8 cellular contexts compared by ENCODE assay signal in the genomic region with DNA sequence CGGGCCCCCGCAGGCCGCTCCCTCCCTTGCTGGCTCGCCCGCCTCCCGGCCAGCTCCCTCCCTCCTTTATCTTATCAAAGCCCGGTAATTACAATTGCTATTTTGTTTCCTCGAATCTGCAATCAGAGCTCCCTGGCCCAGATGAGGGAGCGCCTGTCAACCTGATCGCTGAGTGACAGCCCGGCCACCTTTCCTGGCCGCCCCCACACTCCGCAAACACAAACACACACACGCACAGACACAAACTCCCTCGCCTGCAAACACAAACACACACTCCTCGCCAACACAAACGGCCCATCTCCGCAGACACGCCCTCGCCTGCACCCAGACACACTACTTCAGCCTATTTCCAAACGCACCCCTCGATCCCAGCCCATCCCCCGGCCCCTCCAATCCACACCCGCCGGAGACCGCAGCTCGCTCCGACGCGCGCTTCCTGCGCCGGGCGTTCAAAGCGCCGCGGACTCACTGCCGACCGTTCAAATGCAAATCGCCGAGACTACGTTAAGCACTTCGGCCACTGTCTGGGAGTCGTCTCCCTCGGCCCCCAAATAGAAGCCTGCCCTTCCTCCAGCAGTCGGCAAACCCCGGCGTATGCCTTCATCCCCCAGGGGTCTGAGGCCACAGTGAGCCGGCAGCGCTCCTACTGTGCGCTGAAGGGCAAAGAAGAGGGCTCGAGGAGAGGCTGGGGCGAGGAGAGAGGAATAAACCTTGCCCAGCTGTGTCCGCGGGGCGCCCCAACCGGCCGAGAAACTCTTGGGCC. TPM values are rescaled to one million over a fixed set of nuclear protein-coding genes. Genes with fewer than 3 reads are reported as not detected.
A peak's percentile ranks its signal among the peaks of the same experiment; 100 is the strongest.
DNase-seq lines count a peak whose midpoint lies in the region; ATAC-seq and TF ChIP-seq lines count a peak whose summit lies in the region.

No MANE protein-coding gene starts in this region.

- peak overlapping the region; percentile 88 for H3K27ac ChIP-seq in HUES6 (ENCODE audit: low read depth, low read length)
- H3K27ac ChIP-seq in brain microvascular endothelial cell = no peak overlapping the region
- H3K27ac ChIP-seq in left lung = no peak overlapping the region
- no peak overlapping the region for H3K27ac ChIP-seq in thoracic aorta

- POLR2A ChIA-PET in AG04449 (lab: Yijun Ruan, JAX) = no interaction called here

- H3K36me3 ChIP-seq in HUES6 (ENCODE audit: control insufficient read depth, insufficient read depth, low read length) = 0 out of 2 replicates have a peak, but pooled peaks cover 4% of the 10 kb centered on the region
- H3K36me3 ChIP-seq in brain microvascular endothelial cell (replicated peaks) = peaks cover 3% of the 10 kb centered on the region
- no peaks in the 10 kb centered on the region for H3K36me3 ChIP-seq in left lung
- no peaks in the 10 kb centered on the region for H3K36me3 ChIP-seq in thoracic aorta

- H3K4me3 ChIP-seq in AG04449 (ENCODE audit: low read depth, low read length) (peak overlapping the region; percentile 8), HUES6 (ENCODE audit: low read depth, low read length) (peak overlapping the region; percentile 58), brain microvascular endothelial cell (ENCODE audit: low read depth, low read length) (peak overlapping the region; percentile 38), left lung (peak overlapping the region; percentile 24 to 40), thoracic aorta (peak overlapping the region; percentile 71)

- TF ChIP-seq CTCF in AG04449 (IDR thresholded peaks at IDR 0.05; ENCODE audit: insufficient read depth, low read length, missing control alignments) (no peak), brain microvascular endothelial cell (IDR thresholded peaks at IDR 0.05; ENCODE audit: low read depth, low read length, missing control alignments) (no peak), left lung (IDR thresholded peaks at IDR 0.05) (no peak), thoracic aorta (IDR thresholded peaks at IDR 0.05) (no peak)

- in situ Hi-C loops in brain microvascular endothelial cell (cut with HindIII; ENCODE audit: low pct_ligation_motif_present, low sequenced_read_pairs) = no loop called here

- DNase-seq in AG04449 (ENCODE audit: low read depth, low spot score) = no peak
- DNase-seq in brain microvascular endothelial cell = no peak
- peak in 1 of 2 donors; percentile 79 for DNase-seq in left lung
- DNase-seq in thoracic aorta (ENCODE audit: low spot score) = no peak

- intact Hi-C loops in left lung (cut with DNase I) = loop anchor here in 1 of 2 donors (10.0 kb wide), 1 partner anchor 174 kb away; no protein-coding TSS in a partner anchor

- CTCF ChIA-PET in AG04449 (lab: Yijun Ruan, JAX) = interaction anchor here (0.7 to 9.3 kb wide), 11 partner anchors 11 to 566 kb away, joined by 3 to 265 read pairs (median 6); no protein-coding TSS in a partner anchor

- peak overlapping the region; percentile 80 for H3K9ac ChIP-seq in HUES6 (ENCODE audit: low read length)

- H3K9me3 ChIP-seq in HUES6 (ENCODE audit: control insufficient read depth, insufficient read depth, low read depth, low read length) (no peaks in the 10 kb centered on the region), left lung (no peaks in the 10 kb centered on the region), thoracic aorta (no peaks in the 10 kb centered on the region)

- ATAC-seq in left lung (peak; percentile 46), thoracic aorta (ENCODE audit: insufficient number of reproducible peaks, low FRiP score, low read depth) (no peak), GM21360 (IDR thresholded peaks at IDR 0.05; ENCODE audit: unreplicated experiment) (no peak), GM18858 (IDR thresholded peaks at IDR 0.05; ENCODE audit: unreplicated experiment) (no peak), HG03280 (IDR thresholded peaks at IDR 0.05; ENCODE audit: unreplicated experiment) (no peak)

- H3K4me1 ChIP-seq in HUES6 (ENCODE audit: control insufficient read depth, insufficient read depth, low read length) (peaks cover 61% of the 10 kb centered on the region), left lung (peaks cover 23 to 75% of the 10 kb centered on the region in 2 donors), thoracic aorta (ENCODE audit: control insufficient read depth in 1 of 2, low read depth in 2 of 2) (peaks cover 18 to 55% of the 10 kb centered on the region in 2 donors)

- H3K27me3 ChIP-seq in HUES6 (ENCODE audit: control insufficient read depth, insufficient read depth, low read length) (peaks cover 48% of the 10 kb centered on the region), brain microvascular endothelial cell (replicated peaks) (peaks cover 28% of the 10 kb centered on the region), left lung (peaks cover 30 to 64% of the 10 kb centered on the region in 2 donors), thoracic aorta (replicated peaks; ENCODE audit: insufficient read depth) (peaks cover 8% of the 10 kb centered on the region)

RNA-seq across cellular contexts. Expression of a gene that starts 3.0 kb away (rescaled TPM):
- not detected for total RNA-seq in left lung
- not detected for total RNA-seq in thoracic aorta

RNA-seq across cellular contexts. Expression of a gene that starts 4.3 kb away (rescaled TPM):
- total RNA-seq in left lung (10 to 100 TPM; 30.7 to 31.7 TPM), thoracic aorta (10 to 100 TPM; 16.3 to 19.9 TPM)

RNA-seq across cellular contexts. Expression of a gene that starts 39.3 kb away (rescaled TPM):
- 10 to 100 TPM; 72.6 to 87.0 TPM for total RNA-seq in left lung
- 100 to 1,000 TPM; 131 to 241 TPM for total RNA-seq in thoracic aorta

Comparison
In these comparisons a context has a peak if more than half of its experiments do, and no peak if none do; other contexts are left out.
1. H3K4me3 ChIP-seq: peak in every context shown above with its lines; median percentile 71 in thoracic aorta; 58 in HUES6; 38 in brain microvascular endothelial cell; 32 in left lung; 8 in AG04449.